36 cellular contexts compared by ENCODE assay signal in the genomic region with DNA sequence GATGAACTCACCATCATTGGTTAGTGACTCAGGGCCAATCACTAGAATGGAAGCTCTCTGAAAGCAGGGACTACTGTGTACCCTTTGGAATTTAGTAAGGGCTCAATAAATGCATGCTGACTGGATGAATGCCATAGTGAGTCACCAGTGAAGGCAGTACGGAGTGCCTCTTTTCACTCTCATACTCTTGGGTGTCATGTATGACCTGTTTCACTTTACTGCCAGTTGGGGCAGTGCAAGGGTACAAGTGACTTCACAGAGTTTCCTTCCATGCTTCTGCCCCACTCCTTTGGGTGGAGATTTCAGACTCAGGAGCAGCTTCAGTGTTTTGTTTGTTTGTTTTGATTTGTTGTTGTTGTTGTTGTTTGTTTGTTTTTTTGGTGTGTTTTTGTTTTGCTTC. TPM values are rescaled to one million over a fixed set of nuclear protein-coding genes. Genes with fewer than 3 reads are reported as not detected.
"Had no signal": no experiment of that assay in that cellular context is flagged by ENCODE, and none has a peak within 500 bp of the region (broad histone marks: within the 10 kb centered on the region; RNA-seq: fewer than 3 reads in every experiment).

No MANE protein-coding gene starts in this region.

- H3K4me1 ChIP-seq: esophagus muscularis mucosa, foreskin keratinocyte, gastroesophageal sphincter, heart left ventricle, neural progenitor cell, parathyroid adenoma, suprapubic skin, vagina had no signal

- ATAC-seq: effector memory CD8-positive, alpha-beta T cell; foreskin keratinocyte; gastroesophageal sphincter; heart left ventricle; left lobe of liver; naive thymus-derived CD4-positive, alpha-beta T cell; sciatic nerve; stimulated activated naive CD8-positive, alpha-beta T cell treated with anti-CD3 and anti-CD28 coated beads, Interleukin-15, amount 100 ng/mL, for 72 hours had no signal

- H3K4me3 ChIP-seq: esophagus muscularis mucosa, gastroesophageal sphincter, heart left ventricle, hepatocyte, lung, neural progenitor cell, smooth muscle cell, suprapubic skin, vagina had no signal

- H3K4me3 Mint-ChIP-seq: effector memory CD8-positive, alpha-beta T cell; immature natural killer cell; naive thymus-derived CD4-positive, alpha-beta T cell; nephron; stimulated activated naive CD8-positive, alpha-beta T cell treated with anti-CD3 and anti-CD28 coated beads, Interleukin-15, amount 100 ng/mL, for 72 hours had no signal

- H3K27me3 ChIP-seq: esophagus muscularis mucosa, foreskin keratinocyte, gastroesophageal sphincter, hepatocyte, neural progenitor cell, suprapubic skin, vagina had no signal

- H3K4me1 Mint-ChIP-seq: immature natural killer cell; naive thymus-derived CD4-positive, alpha-beta T cell; nephron; stimulated activated naive CD8-positive, alpha-beta T cell treated with anti-CD3 and anti-CD28 coated beads, Interleukin-15, amount 100 ng/mL, for 72 hours had no signal

- H3K27ac Mint-ChIP-seq: effector memory CD8-positive, alpha-beta T cell; immature natural killer cell; naive thymus-derived CD4-positive, alpha-beta T cell; nephron; neural progenitor cell; progenitor cell of endocrine pancreas; stimulated activated naive CD8-positive, alpha-beta T cell treated with anti-CD3 and anti-CD28 coated beads, Interleukin-15, amount 100 ng/mL, for 72 hours had no signal

- H3K9me3 ChIP-seq: esophagus muscularis mucosa, gastroesophageal sphincter, heart left ventricle, suprapubic skin, vagina had no signal

- H3K27me3 Mint-ChIP-seq: effector memory CD8-positive, alpha-beta T cell; stimulated activated naive CD8-positive, alpha-beta T cell treated with anti-CD3 and anti-CD28 coated beads, Interleukin-15, amount 100 ng/mL, for 72 hours had no signal

- H3K4me2 ChIP-seq: hepatocyte, neural progenitor cell, smooth muscle cell had no signal

- H3K9me3 Mint-ChIP-seq: immature natural killer cell, nephron, neural progenitor cell had no signal

- H3K27ac ChIP-seq: epithelial cell of prostate, esophagus muscularis mucosa, foreskin keratinocyte, gastroesophageal sphincter, heart left ventricle, hepatocyte, neural progenitor cell, parathyroid adenoma, suprapubic skin, vagina had no signal

- H3K9ac ChIP-seq: neural progenitor cell, parathyroid adenoma had no signal

- H3K36me3 Mint-ChIP-seq: immature natural killer cell; naive thymus-derived CD4-positive, alpha-beta T cell; neural progenitor cell had no signal

- H3K36me3 ChIP-seq: esophagus muscularis mucosa, gastroesophageal sphincter, heart left ventricle, neural progenitor cell, suprapubic skin, vagina had no signal

- H3K79me2 ChIP-seq: hepatocyte, parathyroid adenoma had no signal

- DNase-seq: cortex of kidney; effector memory CD8-positive, alpha-beta T cell; foreskin keratinocyte; heart left ventricle; immature natural killer cell; islet precursor cell; mesenchymal stem cell; midbrain; naive thymus-derived CD4-positive, alpha-beta T cell; stimulated activated CD4-positive, alpha-beta T cell treated with anti-CD3 and anti-CD28 coated beads, Interleukin-12 subunit alpha, Interleukin-12 subunit beta, amount 100 ng/mL, for 4 hours; stimulated activated CD4-positive, alpha-beta T cell treated with anti-CD3 and anti-CD28 coated beads, Interleukin-1b, Interleukin-23, amount 100 ng/mL, for 48 hours; stimulated activated CD4-positive, alpha-beta T cell treated with anti-CD3 and anti-CD28 coated beads, Interleukin-4, amount 100 ng/mL, for 1 hour; stimulated activated CD8-positive, alpha-beta memory T cell treated with anti-CD3 and anti-CD28 coated beads, Interleukin-4, amount 100 ng/mL, for 48 hours; stimulated activated naive CD4-positive, alpha-beta T cell; stimulated activated naive CD8-positive, alpha-beta T cell treated with anti-CD3 and anti-CD28 coated beads, Interleukin-15, amount 100 ng/mL, for 72 hours; trophoblast cell had no signal

- H2AFZ ChIP-seq: hepatocyte, neural progenitor cell, parathyroid adenoma had no signal

RNA-seq across cellular contexts. Expression of a gene that starts 57.7 kb away (rescaled TPM):
- total RNA-seq: dermis microvascular lymphatic vessel endothelial cell; esophagus muscularis mucosa; fibroblast of lung; foreskin keratinocyte; gastroesophageal sphincter; hepatocyte; left lobe of liver; liver; mucosa of gallbladder; naive thymus-derived CD4-positive, alpha-beta T cell; osteoblast; sciatic nerve; smooth muscle cell; suprapubic skin; ureter; vagina had no signal
- polyA plus RNA-seq: foreskin keratinocyte; heart left ventricle; hepatocyte; immature natural killer cell; liver; lung; naive thymus-derived CD4-positive, alpha-beta T cell; smooth muscle cell had no signal
